Comparison of ENCODE assay signal across 21 cellular contexts in the genomic region with DNA sequence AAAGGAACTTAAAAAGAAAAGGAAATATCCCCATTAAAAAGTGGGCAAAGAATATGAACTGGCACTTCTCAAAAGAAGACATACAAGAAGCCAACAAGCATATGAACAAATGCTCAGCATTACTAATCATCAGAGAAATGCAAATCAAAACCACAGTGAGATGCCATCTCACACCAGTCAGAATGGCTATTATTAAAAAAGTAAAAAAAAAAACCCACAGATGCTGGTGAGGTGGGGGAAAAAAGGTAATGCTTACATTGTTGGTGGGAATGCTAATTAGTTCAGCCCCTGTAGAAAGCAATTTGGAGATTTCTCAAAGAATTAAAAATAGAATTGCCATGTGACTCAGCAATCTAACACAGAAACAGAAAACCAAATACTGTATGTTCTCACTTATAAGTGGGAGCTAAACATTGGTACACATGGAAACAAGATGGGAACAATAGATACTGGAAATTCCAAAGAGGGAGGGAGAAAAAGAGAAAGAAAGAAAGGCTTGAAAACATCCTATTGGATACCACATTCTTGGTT.
A peak's percentile ranks its signal among the peaks of the same experiment; 100 is the strongest.
DNase-seq lines count a peak whose midpoint lies in the region; ATAC-seq, FAIRE-seq and TF ChIP-seq lines count a peak whose summit lies in the region.
"Had no signal": no experiment of that assay in that cellular context is flagged by ENCODE, and none has a peak within 500 bp of the region (broad histone marks: within the 10 kb centered on the region; RNA-seq: fewer than 3 reads in every experiment).

No MANE protein-coding gene starts in this region.

- no peaks in the 10 kb centered on the region for H3K27me3 ChIP-seq in foreskin keratinocyte
- H3K27me3 ChIP-seq in dorsolateral prefrontal cortex: no peaks in the 10 kb centered on the region
- no peaks in the 10 kb centered on the region for H3K27me3 ChIP-seq in CD8-positive, alpha-beta memory T cell (ENCODE audit: insufficient read depth, low read length, poor library complexity, severe bottlenecking)
- no peaks in the 10 kb centered on the region for H3K27me3 ChIP-seq in HepG2 (ENCODE audit: control insufficient read depth in 1 of 2, insufficient read depth in 2 of 2, low read length in 2 of 2)
- H3K27me3 ChIP-seq: heart right ventricle, right atrium auricular region had no signal

- no peak for TF ChIP-seq EP300 in HepG2 (IDR thresholded peaks at IDR 0.05; ENCODE audit: low read depth in 2 of 2, low read length in 2 of 2)
- TF ChIP-seq EP300 in HepG2 (CRISPR knock-in tag; IDR thresholded peaks at IDR 0.05; ENCODE audit: borderline replicate concordance): no peak

- H3K4me1 ChIP-seq in foreskin keratinocyte (no peaks in the 10 kb centered on the region), HepG2 (ENCODE audit: insufficient read depth, low read length) (no peaks in the 10 kb centered on the region)
- H3K4me1 ChIP-seq in CD8-positive, alpha-beta memory T cell (ENCODE audit: insufficient read depth, low read length): no peaks in the 10 kb centered on the region
- H3K4me1 ChIP-seq: Caco-2, heart right ventricle, right atrium auricular region had no signal

- POLR2A ChIA-PET in CD8-positive, alpha-beta memory T cell (lab: Charles Lee): no interaction called here
- POLR2A ChIA-PET in HepG2 (lab: Yijun Ruan, JAX): no interaction called here

- H3K4me3 ChIP-seq in AG10803 (ENCODE audit: low read length) (no peak overlapping the region), dorsolateral prefrontal cortex (no peak overlapping the region), HepG2 (replicated peaks in 1 of 3; ENCODE audit: insufficient read depth in 1 of 3, low read depth in 2 of 3, low read length in 3 of 3) (no peak overlapping the region)
- H3K4me3 ChIP-seq in CD8-positive, alpha-beta memory T cell (ENCODE audit: low read length): no peak overlapping the region
- H3K4me3 ChIP-seq: heart right ventricle, right atrium auricular region had no signal

- in situ Hi-C loops in HepG2 (cut with HindIII; ENCODE audit: extremely low pct_ligation_motif_present, low pct_unique_long_range_greater_than_20kb): no loop called here

- H3K4me2 ChIP-seq in HepG2 (ENCODE audit: low read depth, low read length): no peak overlapping the region

- ATAC-seq in HG02610 (IDR thresholded peaks at IDR 0.05; ENCODE audit: unreplicated experiment) (peak; percentile 86), SK-N-SH treated with all-trans-retinoic acid at 6 μM for 48 hours (peak; percentile 33; the same call in 2 of the 3 replicates), foreskin keratinocyte (peak; percentile 77), HG02571 (IDR thresholded peaks at IDR 0.05; ENCODE audit: unreplicated experiment) (no peak), HepG2 (no peak)
- ATAC-seq: heart right ventricle, T-helper 17 cell had no signal

- H3K4me1 Mint-ChIP-seq in CD8-positive, alpha-beta memory T cell: peaks cover 0 to 3% (median 0%) of the 10 kb centered on the region in 3 donors
- H3K4me1 Mint-ChIP-seq: T-helper 17 cell had no signal

- no peaks in the 10 kb centered on the region for H3K36me3 Mint-ChIP-seq in CD8-positive, alpha-beta memory T cell

- H3K79me2 ChIP-seq in HepG2 (ENCODE audit: insufficient read depth, low read length): no peaks in the 10 kb centered on the region

- H2AFZ ChIP-seq in HepG2 (ENCODE audit: low read length): no peak overlapping the region

- no peak overlapping the region for H3K27ac Mint-ChIP-seq in CD8-positive, alpha-beta memory T cell
- H3K27ac Mint-ChIP-seq: activated T-helper 2 cell treated with anti-CD3 and anti-CD28 coated beads, Interferon-gamma antibody, Interleukin-2, Interleukin-4, amounts not matched to agents 10 μg/mL and 5 μg/mL and 100 μg/mL, durations not matched to agents 14 hours and 24 hours and 36 hours; mesothelial cell of epicardium; T-helper 17 cell had no signal

- CTCF ChIA-PET in CD8-positive, alpha-beta memory T cell (lab: Charles Lee): no interaction called here
- CTCF ChIA-PET in HepG2 (lab: Yijun Ruan, JAX; ENCODE audit: low intra/inter-chr PET ratio, low total read pairs): no interaction called here

- no peak for TF ChIP-seq RAD21 in HepG2 (CRISPR knock-in tag; IDR thresholded peaks at IDR 0.05)

- H3K9me3 Mint-ChIP-seq in CD8-positive, alpha-beta memory T cell: peaks cover 0 to 19% (median 13%) of the 10 kb centered on the region in 5 donors

- no peaks in the 10 kb centered on the region for H4K20me1 ChIP-seq in HepG2 (ENCODE audit: insufficient read depth, low read length)

- intact Hi-C loops in dorsolateral prefrontal cortex (cut with DNase I) (no loop called here), HepG2 (cut with micrococcal nuclease; ENCODE audit: unreplicated experiment) (no loop called here)

- H3K36me3 ChIP-seq in CD8-positive, alpha-beta memory T cell (ENCODE audit: insufficient read depth, low read length): no peaks in the 10 kb centered on the region
- no peaks in the 10 kb centered on the region for H3K36me3 ChIP-seq in HepG2 (replicated peaks in 1 of 2; ENCODE audit: control insufficient read depth in 1 of 2, insufficient read depth in 2 of 2, low read length in 2 of 2)
- H3K36me3 ChIP-seq: heart right ventricle, right atrium auricular region had no signal

- DNase-seq in AG10803 (ENCODE audit: low read depth) (peak; percentile 90), foreskin keratinocyte (peak; percentile 30 to 52), dorsolateral prefrontal cortex (no peak), HepG2 (ENCODE audit: low spot score) (no peak)
- DNase-seq in CD8-positive, alpha-beta memory T cell: no peak
- DNase-seq: Caco-2, cortex of kidney, GDM1, heart right ventricle, KBM-7, NCI-H1105, NCI-H2171, T-helper 17 cell had no signal

- no TSS peak for BruUV-seq in HepG2 (replicated peaks; lab: Mats Ljungman, UMichigan)

- TF ChIP-seq CTCF in AG10803 (conservative IDR thresholded peaks at IDR 0.05; ENCODE audit: low read length): no peak
- no peak for TF ChIP-seq CTCF in foreskin keratinocyte (conservative IDR thresholded peaks at IDR 0.05)
- TF ChIP-seq CTCF in dorsolateral prefrontal cortex (IDR thresholded peaks at IDR 0.05 in 54 of 56, conservative IDR thresholded peaks at IDR 0.05 in 2 of 56; ENCODE audit: low read depth in 1 of 56, partially characterized antibody in 56 of 56): no peak
- TF ChIP-seq CTCF in HepG2 (CRISPR knock-in tag; IDR thresholded peaks at IDR 0.05): no peak

- no peak for FAIRE-seq in HepG2 (lab: Jason Lieb, UNC)
- FAIRE-seq: GM19239, keratinocyte had no signal

- no peaks in the 10 kb centered on the region for H3K9me3 ChIP-seq in CD8-positive, alpha-beta memory T cell (ENCODE audit: low read length)
- peaks cover 8% of the 10 kb centered on the region; the same call in 1 of the 2 replicates for H3K9me3 ChIP-seq in HepG2 (ENCODE audit: low read length)

- TF ChIP-seq POLR2A in HepG2 (IDR thresholded peaks at IDR 0.05; ENCODE audit: insufficient read depth in 1 of 2, low read depth in 2 of 2, low read length in 2 of 2): no peak

- no peak overlapping the region for H3K4me3 Mint-ChIP-seq in CD8-positive, alpha-beta memory T cell
- H3K4me3 Mint-ChIP-seq: mesothelial cell of epicardium, T-helper 17 cell had no signal

- H3K27ac ChIP-seq in foreskin keratinocyte: no peak overlapping the region
- no peak overlapping the region for H3K27ac ChIP-seq in dorsolateral prefrontal cortex
- no peak overlapping the region for H3K27ac ChIP-seq in CD8-positive, alpha-beta memory T cell (ENCODE audit: low read depth, low read length)
- no peak overlapping the region for H3K27ac ChIP-seq in HepG2 (ENCODE audit: extremely low read length, insufficient read depth, low read length)
- H3K27ac ChIP-seq: heart right ventricle, right atrium auricular region had no signal

- no peak overlapping the region for H3K9ac ChIP-seq in HepG2 (ENCODE audit: insufficient read depth, low read depth, low read length)

- H3K27me3 Mint-ChIP-seq in CD8-positive, alpha-beta memory T cell: no peaks in the 10 kb centered on the region
- H3K27me3 Mint-ChIP-seq: T-helper 17 cell had no signal

TF ChIP-seq in SK-N-SH treated with all-trans-retinoic acid at 6 μM for 48 hours, 23 proteins besides CTCF, POLR2A, EP300 and RAD21:
- no peak for TF ChIP-seq OSR1 (CRISPR knock-in tag; IDR thresholded peaks at IDR 0.05)
- TF ChIP-seq, protein P1, sequence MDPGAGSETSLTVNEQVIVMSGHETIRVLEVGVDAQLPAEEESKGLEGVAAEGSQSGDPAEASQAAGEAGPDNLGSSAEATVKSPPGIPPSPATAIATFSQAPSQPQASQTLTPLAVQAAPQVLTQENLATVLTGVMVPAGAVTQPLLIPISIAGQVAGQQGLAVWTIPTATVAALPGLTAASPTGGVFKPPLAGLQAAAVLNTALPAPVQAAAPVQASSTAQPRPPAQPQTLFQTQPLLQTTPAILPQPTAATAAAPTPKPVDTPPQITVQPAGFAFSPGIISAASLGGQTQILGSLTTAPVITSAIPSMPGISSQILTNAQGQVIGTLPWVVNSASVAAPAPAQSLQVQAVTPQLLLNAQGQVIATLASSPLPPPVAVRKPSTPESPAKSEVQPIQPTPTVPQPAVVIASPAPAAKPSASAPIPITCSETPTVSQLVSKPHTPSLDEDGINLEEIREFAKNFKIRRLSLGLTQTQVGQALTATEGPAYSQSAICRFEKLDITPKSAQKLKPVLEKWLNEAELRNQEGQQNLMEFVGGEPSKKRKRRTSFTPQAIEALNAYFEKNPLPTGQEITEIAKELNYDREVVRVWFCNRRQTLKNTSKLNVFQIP (CRISPR knock-in tag; IDR thresholded peaks at IDR 0.05; ENCODE audit: borderline replicate concordance, low read depth): no peak

TF ChIP-seq in HepG2, 621 proteins besides CTCF, POLR2A, EP300 and RAD21:
- no peak for TF ChIP-seq ZNF138 (CRISPR knock-in tag; IDR thresholded peaks at IDR 0.05; ENCODE audit: low read depth)
- TF ChIP-seq ARNTL (CRISPR knock-in tag; IDR thresholded peaks at IDR 0.05): no peak
- no peak for TF ChIP-seq BRD4 (CRISPR knock-in tag; IDR thresholded peaks at IDR 0.05)
- no peak for TF ChIP-seq SATB2 (CRISPR knock-in tag; IDR thresholded peaks at IDR 0.05)

Comparison
In these comparisons a context has a peak if more than half of its experiments do, and no peak if none do; other contexts are left out.
1. DNase-seq: peak in AG10803 (single experiment) and foreskin keratinocyte (2 of 2); none in dorsolateral prefrontal cortex (0 of 10), CD8-positive, alpha-beta memory T cell (0 of 5) and HepG2 (single experiment).
2. ATAC-seq: peak in HG02610 (single experiment), SK-N-SH treated with all-trans-retinoic acid at 6 μM for 48 hours (single experiment) and foreskin keratinocyte (single experiment); none in HG02571 (single experiment) and HepG2 (single experiment).